9 cellular contexts compared by ENCODE assay signal in the genomic region with DNA sequence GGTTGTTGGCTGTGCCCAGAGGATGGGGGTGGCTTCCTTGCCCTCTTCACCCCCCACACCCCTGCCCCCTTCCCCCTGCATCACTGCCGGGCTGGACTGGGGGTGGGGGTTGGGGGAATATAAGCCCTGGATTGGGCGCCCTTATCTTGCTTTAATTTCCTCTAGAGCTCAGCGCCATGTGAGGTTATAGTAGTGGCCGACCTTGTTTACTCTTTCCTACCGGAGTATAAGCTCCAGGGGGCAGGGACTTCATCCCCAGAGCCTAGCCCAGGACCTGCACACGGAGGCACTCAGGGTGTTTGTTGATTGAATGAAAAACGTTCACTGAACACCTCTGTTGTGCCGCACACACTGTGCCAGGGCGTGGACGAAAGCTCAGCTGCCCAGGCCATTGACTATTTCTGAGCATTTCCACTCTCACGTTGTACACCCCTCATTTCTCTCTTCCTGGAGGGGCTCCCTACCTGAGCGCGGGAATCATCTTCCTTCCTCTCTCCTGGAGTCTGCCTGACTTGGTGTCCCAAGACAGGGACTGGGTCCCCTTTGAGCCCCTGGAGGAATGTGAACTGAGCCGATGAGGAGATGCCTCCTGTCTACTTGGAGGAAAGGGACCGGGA. TPM values are rescaled to one million over a fixed set of nuclear protein-coding genes. Genes with fewer than 3 reads are reported as not detected.
DNase-seq lines count a peak whose midpoint lies in the region; ATAC-seq and TF ChIP-seq lines count a peak whose summit lies in the region.
"Had no signal": no experiment of that assay in that cellular context is flagged by ENCODE, and none has a peak within 500 bp of the region (broad histone marks: within the 10 kb centered on the region; RNA-seq: fewer than 3 reads in every experiment).

No MANE protein-coding gene starts in this region.

- POLR2A ChIA-PET in GM10248 (lab: Yijun Ruan, JAX), result interaction anchor here (1.1 to 2.0 kb wide), 3 partner anchors 29 to 40 kb away, joined by 4 to 7 read pairs (median 5); no protein-coding TSS in a partner anchor

- H3K9ac ChIP-seq in mesenchymal stem cell (ENCODE audit: low read length), result peak overlapping the region; percentile 58

- no peak overlapping the region for H3K27ac Mint-ChIP-seq in activated naive CD4-positive, alpha-beta T cell treated with anti-CD3 and anti-CD28 coated beads for 36 hours
- H3K27ac Mint-ChIP-seq in activated naive CD8-positive, alpha-beta T cell treated with anti-CD3 and anti-CD28 coated beads, Interleukin-2, amount 50 U/mL, for 24 hours, result peak overlapping the region; percentile 59

- H3K27me3 ChIP-seq in mesenchymal stem cell (ENCODE audit: control insufficient read depth in 1 of 2, insufficient read depth in 1 of 2, low read length in 2 of 2), result peaks cover 9 to 58% of the 10 kb centered on the region in 2 experiments
- peaks cover 0 to 23% of the 10 kb centered on the region in 2 donors for H3K27me3 ChIP-seq in tibial nerve

- TF ChIP-seq EP300 in tibial nerve (IDR thresholded peaks at IDR 0.05), result no peak

- H4K91ac ChIP-seq in mesenchymal stem cell (ENCODE audit: low read length), result no peak overlapping the region

- H2AFZ ChIP-seq in mesenchymal stem cell (ENCODE audit: low read depth, low read length), result peak overlapping the region; percentile 67

- H3K9me3 ChIP-seq in mesenchymal stem cell (ENCODE audit: control insufficient read depth, low read length) (no peaks in the 10 kb centered on the region), tibial nerve (peaks cover 0 to 4% (median 0%) of the 10 kb centered on the region in 4 donors)

- no peak for DNase-seq in activated naive CD4-positive, alpha-beta T cell treated with anti-CD3 and anti-CD28 coated beads for 36 hours
- no peak for DNase-seq in activated naive CD4-positive, alpha-beta T cell treated with Interleukin-2 at 50 U/mL for 16 hours
- DNase-seq in activated naive CD8-positive, alpha-beta T cell treated with anti-CD3 and anti-CD28 coated beads, Interleukin-2, amount 50 U/mL, for 24 hours, result no peak
- DNase-seq in mesenchymal stem cell, result no peak
- DNase-seq in tibial nerve (ENCODE audit: low spot score in 2 of 2), result no peak
- DNase-seq in GM10248 (ENCODE audit: extremely low spot score), result no peak

- H3K36me3 ChIP-seq in mesenchymal stem cell (ENCODE audit: control insufficient read depth in 1 of 2, insufficient read depth in 2 of 2, low read depth in 1 of 2, low read length in 2 of 2), result no peaks in the 10 kb centered on the region
- no peaks in the 10 kb centered on the region for H3K36me3 ChIP-seq in tibial nerve

- TF ChIP-seq CTCF in tibial nerve (IDR thresholded peaks at IDR 0.05), result no peak
- no peak for TF ChIP-seq CTCF in GM10248 (IDR thresholded peaks at IDR 0.05; ENCODE audit: control extremely low read depth, extremely low read depth, low read depth, missing control alignments)

- no peaks in the 10 kb centered on the region for H3K79me1 ChIP-seq in mesenchymal stem cell (replicated peaks; ENCODE audit: low read length, poor library complexity, severe bottlenecking)

- CTCF ChIA-PET in activated naive CD4-positive, alpha-beta T cell treated with anti-CD3 and anti-CD28 coated beads for 36 hours (lab: Charles Lee), result interaction anchor here (0.8 to 7.3 kb wide), 29 partner anchors 10 to 188 kb away, joined by 3 to 151 read pairs (median 4); partner anchors contain the start of genes GPR55 and SPATA3
- CTCF ChIA-PET in GM10248 (lab: Yijun Ruan, JAX), result interaction anchor here (0.6 to 14.2 kb wide), 43 partner anchors 9 to 788 kb away, joined by 3 to 256 read pairs (median 7); partner anchors contain the start of genes GPR55, ITM2C, PSMD1 and SPATA3

- H2BK12ac ChIP-seq in mesenchymal stem cell (ENCODE audit: low read length in 2 of 2), result no peak overlapping the region

- H3K4ac ChIP-seq in mesenchymal stem cell (ENCODE audit: low read depth in 1 of 2, low read length in 2 of 2), result no peak overlapping the region

- H3K27ac ChIP-seq in mesenchymal stem cell (ENCODE audit: low read length, poor library complexity, severe bottlenecking), result no peak overlapping the region
- H3K27ac ChIP-seq in tibial nerve, result no peak overlapping the region

- no peak for ATAC-seq in activated naive CD8-positive, alpha-beta T cell treated with anti-CD3 and anti-CD28 coated beads, Interleukin-2, amount 50 U/mL, for 24 hours
- ATAC-seq in HG03354 (IDR thresholded peaks at IDR 0.05; ENCODE audit: poor library complexity, severe bottlenecking, unreplicated experiment) (no peak), HG03460 (IDR thresholded peaks at IDR 0.05; ENCODE audit: unreplicated experiment) (no peak)

- no peak overlapping the region for H3K23ac ChIP-seq in mesenchymal stem cell (ENCODE audit: low read length in 2 of 2)

- H3K4me1 Mint-ChIP-seq in activated naive CD4-positive, alpha-beta T cell treated with anti-CD3 and anti-CD28 coated beads for 36 hours (ENCODE audit: low read depth), result peaks cover 26% of the 10 kb centered on the region
- peaks cover 51% of the 10 kb centered on the region for H3K4me1 Mint-ChIP-seq in activated naive CD8-positive, alpha-beta T cell treated with anti-CD3 and anti-CD28 coated beads, Interleukin-2, amount 50 U/mL, for 24 hours

- H2BK5ac ChIP-seq in mesenchymal stem cell (ENCODE audit: low read depth, low read length, poor library complexity, severe bottlenecking), result no peak overlapping the region

- H2BK120ac ChIP-seq in mesenchymal stem cell (ENCODE audit: low read depth, low read length), result no peak overlapping the region

- WGBS in mesenchymal stem cell, result 61% methylated on average over 15 of the region's 15 CpGs
- 43 to 50% methylated on average over 15 of the region's 15 CpGs for WGBS in tibial nerve, 2 donors

- H3K36me3 Mint-ChIP-seq in activated naive CD4-positive, alpha-beta T cell treated with anti-CD3 and anti-CD28 coated beads for 36 hours (ENCODE audit: low read depth), result no peaks in the 10 kb centered on the region
- H3K36me3 Mint-ChIP-seq in activated naive CD8-positive, alpha-beta T cell treated with anti-CD3 and anti-CD28 coated beads, Interleukin-2, amount 50 U/mL, for 24 hours (ENCODE audit: low read depth), result peaks cover 2% of the 10 kb centered on the region

- no peak overlapping the region for H2BK15ac ChIP-seq in mesenchymal stem cell (ENCODE audit: low read depth, poor library complexity, severe bottlenecking)

- intact Hi-C loops in activated naive CD4-positive, alpha-beta T cell treated with anti-CD3 and anti-CD28 coated beads for 36 hours (cut with micrococcal nuclease), result loop anchor here (1.0 to 5.0 kb wide), 5 partner anchors 66 to 162 kb away; partner anchors contain the start of gene ITM2C

- H3K27me3 Mint-ChIP-seq in activated naive CD4-positive, alpha-beta T cell treated with anti-CD3 and anti-CD28 coated beads for 36 hours (ENCODE audit: low read depth), result peaks cover 16% of the 10 kb centered on the region
- peaks cover 14% of the 10 kb centered on the region for H3K27me3 Mint-ChIP-seq in activated naive CD8-positive, alpha-beta T cell treated with anti-CD3 and anti-CD28 coated beads, Interleukin-2, amount 50 U/mL, for 24 hours

- H3K4me1 ChIP-seq in mesenchymal stem cell (ENCODE audit: control insufficient read depth, insufficient read depth, low read depth, low read length), result peaks cover 5% of the 10 kb centered on the region
- peaks cover 0 to 5% (median 2%) of the 10 kb centered on the region in 4 donors for H3K4me1 ChIP-seq in tibial nerve

- H3K9me3 Mint-ChIP-seq in activated naive CD4-positive, alpha-beta T cell treated with anti-CD3 and anti-CD28 coated beads for 36 hours, result no peaks in the 10 kb centered on the region
- H3K9me3 Mint-ChIP-seq in activated naive CD8-positive, alpha-beta T cell treated with anti-CD3 and anti-CD28 coated beads, Interleukin-2, amount 50 U/mL, for 24 hours, result no peaks in the 10 kb centered on the region

- no peak for TF ChIP-seq POLR2A in tibial nerve (IDR thresholded peaks at IDR 0.05)

- H2AK5ac ChIP-seq in mesenchymal stem cell (ENCODE audit: low read length, severe bottlenecking), result no peak overlapping the region

- peak overlapping the region; percentile 69 for H3K4me2 ChIP-seq in mesenchymal stem cell (ENCODE audit: low read length, poor library complexity, severe bottlenecking)

- H3K18ac ChIP-seq in mesenchymal stem cell (ENCODE audit: low read depth in 1 of 2, low read length in 2 of 2), result peak overlapping the region in 1 of 2 experiments; percentile 30

- no peak overlapping the region for H3K14ac ChIP-seq in mesenchymal stem cell (ENCODE audit: low read length in 2 of 2)

- H4K8ac ChIP-seq in mesenchymal stem cell (ENCODE audit: low read length), result peak overlapping the region; percentile 35

- H3K4me3 Mint-ChIP-seq in activated naive CD4-positive, alpha-beta T cell treated with anti-CD3 and anti-CD28 coated beads for 36 hours, result peak overlapping the region; percentile 45
- H3K4me3 Mint-ChIP-seq in activated naive CD8-positive, alpha-beta T cell treated with anti-CD3 and anti-CD28 coated beads, Interleukin-2, amount 50 U/mL, for 24 hours, result peak overlapping the region; percentile 63

- H3K4me3 ChIP-seq in mesenchymal stem cell (ENCODE audit: insufficient read depth in 1 of 2, low read depth in 1 of 2, low read length in 2 of 2) (peak overlapping the region in 1 of 2 experiments; percentile 74), tibial nerve (peak overlapping the region; percentile 4 to 45 (median 25))

RNA-seq across cellular contexts. Expression of gene SPATA3, which starts 9.3 kb away (rescaled TPM):
- total RNA-seq in activated naive CD4-positive, alpha-beta T cell treated with anti-CD3 and anti-CD28 coated beads for 36 hours, result not detected
- polyA plus RNA-seq in mesenchymal stem cell (2013, experiment 1 of 2), result not detected
- not detected for polyA plus RNA-seq in mesenchymal stem cell (2013, experiment 2 of 2)
- not detected for total RNA-seq in tibial nerve
- total RNA-seq: Daoy had no signal

RNA-seq across cellular contexts. Expression of gene C2orf72, which starts 50.7 kb away (rescaled TPM):
- total RNA-seq in activated naive CD4-positive, alpha-beta T cell treated with anti-CD3 and anti-CD28 coated beads for 36 hours, result not detected
- 0.08 TPM for polyA plus RNA-seq in mesenchymal stem cell (2013, experiment 1 of 2)
- 0.18 TPM for polyA plus RNA-seq in mesenchymal stem cell (2013, experiment 2 of 2)
- total RNA-seq in tibial nerve, result 1 to 10 TPM in 1 of 4 donors, under 1 TPM in 2, not detected in 1; 0.20 to 2.6 (median 0.42) TPM
